8 cellular contexts compared by ENCODE assay signal in genomic region chr5:1801061-1801953, GRCh38. TPM values are rescaled to one million over a fixed set of nuclear protein-coding genes. Genes with fewer than 3 reads are reported as not detected.
DNase-seq lines count a peak whose midpoint lies in the region; ATAC-seq and TF ChIP-seq lines count a peak whose summit lies in the region.

NDUFS6 (plus strand) TSS chr5:1801407; CDS start chr5:1801418, 11 bp downstream.

- H3K4me3 Mint-ChIP-seq in CD8-positive, alpha-beta memory T cell, result peak within 1 kb of the TSS; percentile 97 to 100 (median 99)

- peak; percentile 71 to 83 (median 75) for DNase-seq in CD8-positive, alpha-beta memory T cell
- peak; percentile 66 for DNase-seq in HK-2 (ENCODE audit: unreplicated experiment)
- peak; percentile 43 for DNase-seq in NT2/D1 (ENCODE audit: low read depth, low spot score)
- DNase-seq in activated T-cell treated with anti-CD3 and anti-CD28 coated beads for 1 hour (ENCODE audit: low read depth), result peak; percentile 67
- peak; percentile 48 for DNase-seq in epithelial cell of esophagus (ENCODE audit: low read depth)
- peak; percentile 69 to 80 for DNase-seq in stimulated activated CD8-positive, alpha-beta memory T cell treated with anti-CD3 and anti-CD28 coated beads, Interleukin-2, amount 100 ng/mL, for 48 hours (ENCODE audit: low read depth in 2 of 2)

- CTCF ChIA-PET in CD8-positive, alpha-beta memory T cell (lab: Charles Lee), result interaction anchor here (1.3 to 1.5 kb wide), 2 partner anchors 9 to 29 kb away, joined by 3 to 4 read pairs; no protein-coding TSS in a partner anchor

- POLR2A ChIA-PET in CD8-positive, alpha-beta memory T cell (lab: Charles Lee), result interaction anchor here (0.8 to 1.5 kb wide), 2 partner anchors 8 to 415 kb away, joined by 4 to 5 read pairs; no protein-coding TSS in a partner anchor

- peak within 1 kb of the TSS; percentile 98 for H3K9ac ChIP-seq in NT2/D1 (ENCODE audit: insufficient read length, low read depth)

- H3K27ac ChIP-seq in CD8-positive, alpha-beta memory T cell (ENCODE audit: low read depth, low read length), result peak within 1 kb of the TSS; percentile 90

- peaks cover 0 to 2% of the 10 kb centered on the region in 2 donors for H3K27me3 Mint-ChIP-seq in CD8-positive, alpha-beta memory T cell

- H3K27me3 ChIP-seq in CD8-positive, alpha-beta memory T cell (ENCODE audit: insufficient read depth, low read length, poor library complexity, severe bottlenecking), result no peaks in the 10 kb centered on the region
- H3K27me3 ChIP-seq in NT2/D1 (ENCODE audit: insufficient read depth, insufficient read length), result no peaks in the 10 kb centered on the region
- no peaks in the 10 kb centered on the region for H3K27me3 ChIP-seq in mononuclear cell (ENCODE audit: insufficient read depth, low read length)

- peak within 1 kb of the TSS; percentile 93 for H3K4me3 ChIP-seq in CD8-positive, alpha-beta memory T cell (ENCODE audit: low read length)
- H3K4me3 ChIP-seq in NT2/D1 (ENCODE audit: insufficient read length, low read depth) (peak within 1 kb of the TSS; percentile 94), epithelial cell of esophagus (ENCODE audit: low read length) (peak within 1 kb of the TSS; percentile 76), mononuclear cell (ENCODE audit: low read length) (peak within 1 kb of the TSS; percentile 82)

- H3K4me1 ChIP-seq in CD8-positive, alpha-beta memory T cell (ENCODE audit: insufficient read depth, low read length), result peaks cover 18% of the 10 kb centered on the region
- H3K4me1 ChIP-seq in NT2/D1 (ENCODE audit: insufficient read depth, insufficient read length), result peaks cover 8% of the 10 kb centered on the region
- peaks cover 32% of the 10 kb centered on the region for H3K4me1 ChIP-seq in mononuclear cell (ENCODE audit: insufficient read depth, low read length)

- peaks cover 46 to 73% (median 72%) of the 10 kb centered on the region in 3 donors for H3K4me1 Mint-ChIP-seq in CD8-positive, alpha-beta memory T cell

- ATAC-seq in GM19463 (IDR thresholded peaks at IDR 0.05; ENCODE audit: unreplicated experiment), result peak; percentile 51

- no peaks in the 10 kb centered on the region for H3K9me3 Mint-ChIP-seq in CD8-positive, alpha-beta memory T cell

- no peak for TF ChIP-seq CTCF in epithelial cell of esophagus (IDR thresholded peaks at IDR 0.05; ENCODE audit: insufficient read depth, low read depth, low read length, missing control alignments)

- peaks cover 3 to 82% (median 19%) of the 10 kb centered on the region in 3 donors for H3K36me3 Mint-ChIP-seq in CD8-positive, alpha-beta memory T cell

- H3K9me3 ChIP-seq in CD8-positive, alpha-beta memory T cell (ENCODE audit: low read length), result no peaks in the 10 kb centered on the region
- H3K9me3 ChIP-seq in NT2/D1 (ENCODE audit: insufficient read depth, low read length) (no peaks in the 10 kb centered on the region), mononuclear cell (ENCODE audit: low read depth, low read length) (no peaks in the 10 kb centered on the region)

- peaks cover 44% of the 10 kb centered on the region for H3K36me3 ChIP-seq in CD8-positive, alpha-beta memory T cell (ENCODE audit: insufficient read depth, low read length)
- peaks cover 67% of the 10 kb centered on the region for H3K36me3 ChIP-seq in NT2/D1 (ENCODE audit: insufficient read depth, insufficient read length, low read length)

- H3K27ac Mint-ChIP-seq in CD8-positive, alpha-beta memory T cell, result peak within 1 kb of the TSS; percentile 97 to 99 (median 99)

RNA-seq across cellular contexts. Expression of gene NDUFS6, which starts in this region (rescaled TPM):
- 10 to 100 TPM; 43.4 to 44.2 TPM for total RNA-seq in CD8-positive, alpha-beta memory T cell
- polyA plus RNA-seq in CD8-positive, alpha-beta memory T cell, result 83.7 TPM
- 10.3 TPM for total RNA-seq in mononuclear cell

Comparison
In these comparisons a context has a peak if more than half of its experiments do, and no peak if none do; other contexts are left out.
1. Peak in every context shown above with its lines: DNase-seq, ATAC-seq, H3K4me3 ChIP-seq and H3K27ac ChIP-seq.